2 cellular contexts compared by ENCODE assay signal in the genomic region with DNA sequence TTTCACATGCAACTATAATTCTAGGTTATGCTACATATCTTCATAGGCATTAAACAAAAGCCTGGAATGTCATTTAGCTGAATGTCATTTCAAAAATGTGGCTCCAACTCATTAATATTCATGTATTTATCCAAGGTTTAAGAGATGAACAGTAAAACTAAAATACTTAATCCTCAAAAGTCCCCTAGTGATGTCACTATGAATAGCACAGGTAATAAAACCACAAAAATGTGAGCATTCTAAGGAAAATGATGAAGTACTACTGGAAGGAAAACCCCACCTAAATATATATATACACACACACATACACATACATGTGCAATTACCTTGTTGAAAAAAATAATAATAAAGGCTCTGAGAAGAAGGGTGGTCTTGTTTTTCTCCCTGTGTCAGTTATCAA.
TF ChIP-seq lines count a peak whose summit lies in the region.

No MANE protein-coding gene starts in this region.

TF ChIP-seq in A549, 52 proteins besides CTCF, POLR2A, EP300 and RAD21 (continued from another document):
- TF ChIP-seq, protein P1, sequence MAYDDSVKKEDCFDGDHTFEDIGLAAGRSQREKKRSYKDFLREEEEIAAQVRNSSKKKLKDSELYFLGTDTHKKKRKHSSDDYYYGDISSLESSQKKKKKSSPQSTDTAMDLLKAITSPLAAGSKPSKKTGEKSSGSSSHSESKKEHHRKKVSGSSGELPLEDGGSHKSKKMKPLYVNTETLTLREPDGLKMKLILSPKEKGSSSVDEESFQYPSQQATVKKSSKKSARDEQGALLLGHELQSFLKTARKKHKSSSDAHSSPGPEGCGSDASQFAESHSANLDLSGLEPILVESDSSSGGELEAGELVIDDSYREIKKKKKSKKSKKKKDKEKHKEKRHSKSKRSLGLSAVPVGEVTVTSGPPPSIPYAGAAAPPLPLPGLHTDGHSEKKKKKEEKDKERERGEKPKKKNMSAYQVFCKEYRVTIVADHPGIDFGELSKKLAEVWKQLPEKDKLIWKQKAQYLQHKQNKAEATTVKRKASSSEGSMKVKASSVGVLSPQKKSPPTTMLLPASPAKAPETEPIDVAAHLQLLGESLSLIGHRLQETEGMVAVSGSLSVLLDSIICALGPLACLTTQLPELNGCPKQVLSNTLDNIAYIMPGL (CRISPR knock-in tag; IDR thresholded peaks at IDR 0.05; ENCODE audit: borderline replicate concordance): no peak
- TF ChIP-seq, protein P2, sequence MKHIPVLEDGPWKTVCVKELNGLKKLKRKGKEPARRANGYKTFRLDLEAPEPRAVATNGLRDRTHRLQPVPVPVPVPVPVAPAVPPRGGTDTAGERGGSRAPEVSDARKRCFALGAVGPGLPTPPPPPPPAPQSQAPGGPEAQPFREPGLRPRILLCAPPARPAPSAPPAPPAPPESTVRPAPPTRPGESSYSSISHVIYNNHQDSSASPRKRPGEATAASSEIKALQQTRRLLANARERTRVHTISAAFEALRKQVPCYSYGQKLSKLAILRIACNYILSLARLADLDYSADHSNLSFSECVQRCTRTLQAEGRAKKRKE (CRISPR knock-in tag; IDR thresholded peaks at IDR 0.05; ENCODE audit: low read depth): no peak
- TF ChIP-seq, protein P3, sequence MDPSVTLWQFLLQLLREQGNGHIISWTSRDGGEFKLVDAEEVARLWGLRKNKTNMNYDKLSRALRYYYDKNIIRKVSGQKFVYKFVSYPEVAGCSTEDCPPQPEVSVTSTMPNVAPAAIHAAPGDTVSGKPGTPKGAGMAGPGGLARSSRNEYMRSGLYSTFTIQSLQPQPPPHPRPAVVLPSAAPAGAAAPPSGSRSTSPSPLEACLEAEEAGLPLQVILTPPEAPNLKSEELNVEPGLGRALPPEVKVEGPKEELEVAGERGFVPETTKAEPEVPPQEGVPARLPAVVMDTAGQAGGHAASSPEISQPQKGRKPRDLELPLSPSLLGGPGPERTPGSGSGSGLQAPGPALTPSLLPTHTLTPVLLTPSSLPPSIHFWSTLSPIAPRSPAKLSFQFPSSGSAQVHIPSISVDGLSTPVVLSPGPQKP (IDR thresholded peaks at IDR 0.05; ENCODE audit: low read depth, low read length): no peak
- TF ChIP-seq EHF (CRISPR knock-in tag; IDR thresholded peaks at IDR 0.05) (no peak), POLR2AphosphoS2 (conservative IDR thresholded peaks at IDR 0.05; ENCODE audit: low read length) (no peak)
- TF ChIP-seq, protein P4, sequence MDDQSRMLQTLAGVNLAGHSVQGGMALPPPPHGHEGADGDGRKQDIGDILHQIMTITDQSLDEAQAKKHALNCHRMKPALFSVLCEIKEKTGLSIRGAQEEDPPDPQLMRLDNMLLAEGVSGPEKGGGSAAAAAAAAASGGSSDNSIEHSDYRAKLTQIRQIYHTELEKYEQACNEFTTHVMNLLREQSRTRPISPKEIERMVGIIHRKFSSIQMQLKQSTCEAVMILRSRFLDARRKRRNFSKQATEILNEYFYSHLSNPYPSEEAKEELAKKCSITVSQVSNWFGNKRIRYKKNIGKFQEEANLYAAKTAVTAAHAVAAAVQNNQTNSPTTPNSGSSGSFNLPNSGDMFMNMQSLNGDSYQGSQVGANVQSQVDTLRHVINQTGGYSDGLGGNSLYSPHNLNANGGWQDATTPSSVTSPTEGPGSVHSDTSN (IDR thresholded peaks at IDR 0.05): no peak
TF ChIP-seq in A549: peak in this region for 0.

TF ChIP-seq in HCT116, 20 proteins besides CTCF, POLR2A, EP300 and RAD21 (continued from another document):
- TF ChIP-seq, protein P5, sequence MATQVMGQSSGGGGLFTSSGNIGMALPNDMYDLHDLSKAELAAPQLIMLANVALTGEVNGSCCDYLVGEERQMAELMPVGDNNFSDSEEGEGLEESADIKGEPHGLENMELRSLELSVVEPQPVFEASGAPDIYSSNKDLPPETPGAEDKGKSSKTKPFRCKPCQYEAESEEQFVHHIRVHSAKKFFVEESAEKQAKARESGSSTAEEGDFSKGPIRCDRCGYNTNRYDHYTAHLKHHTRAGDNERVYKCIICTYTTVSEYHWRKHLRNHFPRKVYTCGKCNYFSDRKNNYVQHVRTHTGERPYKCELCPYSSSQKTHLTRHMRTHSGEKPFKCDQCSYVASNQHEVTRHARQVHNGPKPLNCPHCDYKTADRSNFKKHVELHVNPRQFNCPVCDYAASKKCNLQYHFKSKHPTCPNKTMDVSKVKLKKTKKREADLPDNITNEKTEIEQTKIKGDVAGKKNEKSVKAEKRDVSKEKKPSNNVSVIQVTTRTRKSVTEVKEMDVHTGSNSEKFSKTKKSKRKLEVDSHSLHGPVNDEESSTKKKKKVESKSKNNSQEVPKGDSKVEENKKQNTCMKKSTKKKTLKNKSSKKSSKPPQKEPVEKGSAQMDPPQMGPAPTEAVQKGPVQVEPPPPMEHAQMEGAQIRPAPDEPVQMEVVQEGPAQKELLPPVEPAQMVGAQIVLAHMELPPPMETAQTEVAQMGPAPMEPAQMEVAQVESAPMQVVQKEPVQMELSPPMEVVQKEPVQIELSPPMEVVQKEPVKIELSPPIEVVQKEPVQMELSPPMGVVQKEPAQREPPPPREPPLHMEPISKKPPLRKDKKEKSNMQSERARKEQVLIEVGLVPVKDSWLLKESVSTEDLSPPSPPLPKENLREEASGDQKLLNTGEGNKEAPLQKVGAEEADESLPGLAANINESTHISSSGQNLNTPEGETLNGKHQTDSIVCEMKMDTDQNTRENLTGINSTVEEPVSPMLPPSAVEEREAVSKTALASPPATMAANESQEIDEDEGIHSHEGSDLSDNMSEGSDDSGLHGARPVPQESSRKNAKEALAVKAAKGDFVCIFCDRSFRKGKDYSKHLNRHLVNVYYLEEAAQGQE (IDR thresholded peaks at IDR 0.05; ENCODE audit: low read depth): no peak
- TF ChIP-seq FOSL1 (IDR thresholded peaks at IDR 0.05; ENCODE audit: low read depth): no peak
- no peak for TF ChIP-seq JUND (IDR thresholded peaks at IDR 0.05)
- TF ChIP-seq TCF7L2 (IDR thresholded peaks at IDR 0.05; ENCODE audit: borderline replicate concordance, extremely low read depth, insufficient read depth, insufficient read length): no peak
- TF ChIP-seq POLR2AphosphoS5 (IDR thresholded peaks at IDR 0.05; ENCODE audit: low read depth, low read length): no peak
